Comparison of ENCODE assay signal across 9 cellular contexts in genomic region chr21:45317401-45318145, GRCh38. TPM values are rescaled to one million over a fixed set of nuclear protein-coding genes. Genes with fewer than 3 reads are reported as not detected.
A peak's percentile ranks its signal among the peaks of the same experiment; 100 is the strongest.
DNase-seq lines count a peak whose midpoint lies in the region; ATAC-seq, FAIRE-seq and TF ChIP-seq lines count a peak whose summit lies in the region.
"Had no signal": no experiment of that assay in that cellular context is flagged by ENCODE, and none has a peak within 500 bp of the region (broad histone marks: within the 10 kb centered on the region; RNA-seq: fewer than 3 reads in every experiment).

No MANE protein-coding gene starts in this region.

- no peak overlapping the region for H3K4me3 Mint-ChIP-seq in activated CD4-positive, alpha-beta memory T cell treated with anti-CD3 and anti-CD28 coated beads, Interleukin-2, amount 10 ng/mL, durations not matched to agents 7 days and 5 days
- no peak overlapping the region for H3K4me3 Mint-ChIP-seq in activated CD4-positive, alpha-beta T cell treated with anti-CD3 and anti-CD28 coated beads, Interleukin-2, amount 10 ng/mL, durations not matched to agents 24 days and 14 days

- H2BK5ac ChIP-seq in H1 (ENCODE audit: low read depth, low read length), result 0 out of 2 replicates have a peak overlapping the region, but pooled peaks have one; percentile 60

- H3K4me1 ChIP-seq in HUES64 (ENCODE audit: insufficient read depth, low read length), result no peaks in the 10 kb centered on the region
- H3K4me1 ChIP-seq in H1 (replicated peaks in 1 of 4; ENCODE audit: control insufficient read depth in 3 of 4, insufficient read depth in 4 of 4, low read length in 3 of 4), result peaks cover 0 to 4% (median under 1%) of the 10 kb centered on the region in 4 experiments; a peak in 3 of 7 replicates
- peaks cover 31% of the 10 kb centered on the region for H3K4me1 ChIP-seq in upper lobe of right lung

- CTCF ChIA-PET in H1 (lab: Charles Lee; ENCODE audit: partially characterized antibody), result interaction anchor here (0.6 to 1.4 kb wide), 4 partner anchors 9 to 166 kb away, joined by 3 to 13 read pairs (median 4); no protein-coding TSS in a partner anchor
- CTCF ChIA-PET in activated CD4-positive, alpha-beta memory T cell treated with anti-CD3 and anti-CD28 coated beads, Interleukin-2, amount 10 ng/mL, durations not matched to agents 7 days and 5 days (lab: Charles Lee), result no interaction called here

- no peak overlapping the region for H3K9ac ChIP-seq in HUES64 (ENCODE audit: low read depth, low read length)
- no peak overlapping the region for H3K9ac ChIP-seq in H1 (replicated peaks in 1 of 4; ENCODE audit: extremely low read depth in 1 of 4, low read depth in 3 of 4, low read length in 3 of 4)

- H3K23ac ChIP-seq in H1 (ENCODE audit: insufficient read length), result no peak overlapping the region

- no peak overlapping the region for H4K5ac ChIP-seq in H1 (ENCODE audit: insufficient read length, low read depth, low read length)

- intact Hi-C loops in upper lobe of right lung (cut with DNase I), result no loop called here
- intact Hi-C loops in activated CD4-positive, alpha-beta T cell treated with anti-CD3 and anti-CD28 coated beads, Interleukin-2, amount 10 ng/mL, durations not matched to agents 24 days and 14 days (cut with micrococcal nuclease), result no loop called here

- WGBS in HUES64, result 78% methylated on average over 17 of the region's 17 CpGs
- 91% methylated on average over 12 of the region's 17 CpGs; no CpG with 5 or more reads in 1 of the 2 experiments for WGBS in H1 (ENCODE audit: extremely low coverage in 1 of 2, insufficient coverage in 1 of 2, insufficient read length in 1 of 2, insufficient replicate concordance in 2 of 2, low coverage in 1 of 2, low lambda C conversion rate in 2 of 2, missing lambda C conversion rate in 1 of 2), 2 experiments

- H4K8ac ChIP-seq in H1 (ENCODE audit: extremely low read depth, insufficient read depth, low read length), result no peak overlapping the region; the same call in 1 of the 2 replicates

- no peaks in the 10 kb centered on the region for H3K23me2 ChIP-seq in H1 (ENCODE audit: low read depth, low read length)

- H3K27me3 ChIP-seq in HUES64 (ENCODE audit: insufficient read depth, low read length) (no peaks in the 10 kb centered on the region), H1 (replicated peaks in 1 of 4; ENCODE audit: control insufficient read depth in 3 of 4, extremely low read depth in 1 of 4, insufficient read depth in 3 of 4, low read length in 3 of 4) (no peaks in the 10 kb centered on the region; a peak in 2 of 7 replicates), upper lobe of right lung (no peaks in the 10 kb centered on the region)

- H3K4me1 Mint-ChIP-seq in activated CD4-positive, alpha-beta memory T cell treated with anti-CD3 and anti-CD28 coated beads, Interleukin-2, amount 10 ng/mL, durations not matched to agents 7 days and 5 days, result no peaks in the 10 kb centered on the region
- peaks cover 4% of the 10 kb centered on the region for H3K4me1 Mint-ChIP-seq in activated CD4-positive, alpha-beta T cell treated with anti-CD3 and anti-CD28 coated beads, Interleukin-2, amount 10 ng/mL, durations not matched to agents 24 days and 14 days

- no peak overlapping the region for H3K56ac ChIP-seq in H1 (replicated peaks; ENCODE audit: insufficient read length, low read depth, low read length)

- H2AFZ ChIP-seq in H1 (ENCODE audit: low read length), result no peak overlapping the region

- H3K27ac Mint-ChIP-seq in activated CD4-positive, alpha-beta memory T cell treated with anti-CD3 and anti-CD28 coated beads, Interleukin-2, amount 10 ng/mL, durations not matched to agents 7 days and 5 days, result no peak overlapping the region
- H3K27ac Mint-ChIP-seq in activated CD4-positive, alpha-beta T cell treated with anti-CD3 and anti-CD28 coated beads, Interleukin-2, amount 10 ng/mL, durations not matched to agents 24 days and 14 days, result no peak overlapping the region

- ATAC-seq in upper lobe of right lung, result no peak
- ATAC-seq: GM12878 had no signal

- no peak for TF ChIP-seq CTCF in H1 (IDR thresholded peaks at IDR 0.05; ENCODE audit: control extremely low read depth in 1 of 3, insufficient read depth in 1 of 3, low read depth in 1 of 3, low read length in 3 of 3)
- no peak for TF ChIP-seq CTCF in upper lobe of right lung (IDR thresholded peaks at IDR 0.05)

- POLR2A ChIA-PET in H1 (lab: Charles Lee; ENCODE audit: partially characterized antibody), result interaction anchor here (0.9 to 1.7 kb wide), 5 partner anchors 9 to 24 kb away, joined by 3 to 4 read pairs (median 4); no protein-coding TSS in a partner anchor
- POLR2A ChIA-PET in activated CD4-positive, alpha-beta memory T cell treated with anti-CD3 and anti-CD28 coated beads, Interleukin-2, amount 10 ng/mL, durations not matched to agents 7 days and 5 days (lab: Charles Lee), result no interaction called here

- H3K4ac ChIP-seq in H1 (replicated peaks; ENCODE audit: insufficient read length, low read depth, low read length), result peak overlapping the region; percentile 33

- no peaks in the 10 kb centered on the region for H3K36me3 Mint-ChIP-seq in activated CD4-positive, alpha-beta memory T cell treated with anti-CD3 and anti-CD28 coated beads, Interleukin-2, amount 10 ng/mL, durations not matched to agents 7 days and 5 days (ENCODE audit: low read depth)
- no peaks in the 10 kb centered on the region for H3K36me3 Mint-ChIP-seq in activated CD4-positive, alpha-beta T cell treated with anti-CD3 and anti-CD28 coated beads, Interleukin-2, amount 10 ng/mL, durations not matched to agents 24 days and 14 days (ENCODE audit: low read depth)

- no peaks in the 10 kb centered on the region for H3K79me1 ChIP-seq in H1 (ENCODE audit: low read depth, low read length)

- no peak overlapping the region; the same call in 1 of the 2 replicates for H2BK15ac ChIP-seq in H1 (ENCODE audit: low read length)

- 0 out of 2 replicates have a peak overlapping the region, but pooled peaks have one; percentile 39 for H2AK5ac ChIP-seq in H1 (ENCODE audit: low read depth, low read length)

- no peak for TF ChIP-seq RAD21 in H1 (IDR thresholded peaks at IDR 0.05 in 1 of 2, conservative IDR thresholded peaks at IDR 0.05 in 1 of 2; ENCODE audit: low read depth in 2 of 2, low read length in 2 of 2)

- H3K14ac ChIP-seq in H1 (ENCODE audit: insufficient read length), result no peak overlapping the region

- H3K4me3 ChIP-seq in HUES64 (ENCODE audit: low read length), result no peak overlapping the region
- no peak overlapping the region for H3K4me3 ChIP-seq in H1 (ENCODE audit: extremely low read depth in 1 of 4, insufficient read depth in 2 of 4, low read depth in 3 of 4, low read length in 4 of 4)
- no peak overlapping the region for H3K4me3 ChIP-seq in upper lobe of right lung
- H3K4me3 ChIP-seq: GM12878 had no signal

- TF ChIP-seq EP300 in H1 (IDR thresholded peaks at IDR 0.05; ENCODE audit: borderline replicate concordance in 1 of 2, low read depth in 2 of 2, low read length in 2 of 2), result no peak

- no peak overlapping the region for H2BK20ac ChIP-seq in H1 (ENCODE audit: low read length)

- H3K18ac ChIP-seq in H1 (ENCODE audit: extremely low read depth, low read length), result no peak overlapping the region

- FAIRE-seq in H1 (lab: Jason Lieb, UNC), result no peak
- no peak for FAIRE-seq in GM19239 (lab: Jason Lieb, UNC)
- FAIRE-seq: GM12878 had no signal

- H3K27me3 Mint-ChIP-seq in activated CD4-positive, alpha-beta memory T cell treated with anti-CD3 and anti-CD28 coated beads, Interleukin-2, amount 10 ng/mL, durations not matched to agents 7 days and 5 days, result peaks cover 31% of the 10 kb centered on the region
- peaks cover 24% of the 10 kb centered on the region for H3K27me3 Mint-ChIP-seq in activated CD4-positive, alpha-beta T cell treated with anti-CD3 and anti-CD28 coated beads, Interleukin-2, amount 10 ng/mL, durations not matched to agents 24 days and 14 days

- DNase-seq in H1 (ENCODE audit: low read depth in 1 of 2, low spot score in 2 of 2), result peak in 1 of 2 experiments; percentile 41
- peak; percentile 86 for DNase-seq in mesenteric fat pad (ENCODE audit: low spot score)
- peak; percentile 61 for DNase-seq in upper lobe of right lung
- no peak for DNase-seq in activated CD4-positive, alpha-beta memory T cell treated with anti-CD3 and anti-CD28 coated beads, Interleukin-2, amount 10 ng/mL, durations not matched to agents 7 days and 5 days
- DNase-seq in GM19239 (ENCODE audit: insufficient read length, low spot score), result no peak
- no peak for DNase-seq in activated CD4-positive, alpha-beta T cell treated with anti-CD3 and anti-CD28 coated beads, Interleukin-2, amount 10 ng/mL, durations not matched to agents 24 days and 14 days
- DNase-seq: effector CD8-positive, alpha-beta T cell had no signal

- no peaks in the 10 kb centered on the region for H3K79me2 ChIP-seq in H1 (ENCODE audit: control insufficient read depth in 1 of 2, insufficient read depth in 2 of 2, low read length in 2 of 2)

- no peaks in the 10 kb centered on the region for H3K9me3 Mint-ChIP-seq in activated CD4-positive, alpha-beta memory T cell treated with anti-CD3 and anti-CD28 coated beads, Interleukin-2, amount 10 ng/mL, durations not matched to agents 7 days and 5 days
- H3K9me3 Mint-ChIP-seq in activated CD4-positive, alpha-beta T cell treated with anti-CD3 and anti-CD28 coated beads, Interleukin-2, amount 10 ng/mL, durations not matched to agents 24 days and 14 days, result no peaks in the 10 kb centered on the region

- no peak overlapping the region for H4K91ac ChIP-seq in H1 (replicated peaks; ENCODE audit: insufficient read length, low read length)

- H3K4me2 ChIP-seq in H1 (ENCODE audit: insufficient read depth in 1 of 2, low read depth in 2 of 2, low read length in 2 of 2), result no peak overlapping the region

- H3K36me3 ChIP-seq in HUES64 (ENCODE audit: insufficient read depth, low read length) (no peaks in the 10 kb centered on the region), H1 (ENCODE audit: control insufficient read depth in 2 of 4, insufficient read depth in 4 of 4, low read length in 3 of 4) (no peaks in the 10 kb centered on the region), upper lobe of right lung (no peaks in the 10 kb centered on the region)

- H3K9me3 ChIP-seq in HUES64 (ENCODE audit: insufficient read depth, low read depth, low read length), result no peaks in the 10 kb centered on the region
- no peaks in the 10 kb centered on the region for H3K9me3 ChIP-seq in H1 (ENCODE audit: insufficient read depth in 2 of 2, low read depth in 1 of 2, low read length in 1 of 2)
- no peaks in the 10 kb centered on the region for H3K9me3 ChIP-seq in upper lobe of right lung

- TF ChIP-seq POLR2A in H1 (IDR thresholded peaks at IDR 0.05; ENCODE audit: control extremely low read depth in 1 of 2, low read depth in 2 of 2, low read length in 2 of 2), result no peak

- H3K27ac ChIP-seq in HUES64 (ENCODE audit: low read depth, low read length), result peak overlapping the region; percentile 72; the same call in 1 of the 2 replicates
- H3K27ac ChIP-seq in H1 (ENCODE audit: low read depth, low read length), result no peak overlapping the region
- H3K27ac ChIP-seq in upper lobe of right lung, result peak overlapping the region; percentile 85

- H2BK12ac ChIP-seq in H1 (ENCODE audit: low read depth, low read length), result no peak overlapping the region

- H2BK120ac ChIP-seq in H1 (replicated peaks; ENCODE audit: low read depth, low read length), result no peak overlapping the region

- H4K20me1 ChIP-seq in H1 (replicated peaks in 1 of 2; ENCODE audit: control insufficient read depth in 1 of 2, insufficient read depth in 2 of 2, low read length in 2 of 2), result no peaks in the 10 kb centered on the region

RNA-seq across cellular contexts. Expression of gene POFUT2, which starts 29.9 kb away (rescaled TPM):
- polyA plus RNA-seq in HUES64 (2013, experiment 1 of 2), result 19.7 TPM
- polyA plus RNA-seq in HUES64 (2013, experiment 2 of 2), result 25.7 TPM
- 32.1 and 34.6 TPM in 2 replicates for total RNA-seq in H1 (2021; fragmentation: NEBNext Ultra II Directional; extraction: Animal tissue kit (Norgen Biotek cat#: 25700))
- 13.7 and 21.0 TPM in 2 replicates for polyA plus RNA-seq in H1 (2011; rRNA removed)
- 20.3 TPM for polyA plus RNA-seq in H1 (2011; cell fraction: cytosol; rRNA removed)
- polyA plus RNA-seq in H1 (2011; cell fraction: nucleus; rRNA removed), result 88.5 TPM
- polyA plus RNA-seq in H1 (2012, experiment 1 of 2), result 24.1 to 33.7 TPM (median 29.4 TPM) in 4 replicates
- polyA plus RNA-seq in H1 (2012, experiment 2 of 2), result 15.8 TPM
- 33.3 TPM for polyA plus RNA-seq in H1 (2013, experiment 1 of 2)
- 33.7 TPM for polyA plus RNA-seq in H1 (2013, experiment 2 of 2)
- 11.2 and 13.2 TPM in 2 replicates for polyA minus RNA-seq in H1 (2011; rRNA and poly(A)+ RNA removed)
- 13.0 TPM for polyA minus RNA-seq in H1 (2011; cell fraction: cytosol; rRNA and poly(A)+ RNA removed)
- polyA minus RNA-seq in H1 (2011; cell fraction: nucleus; rRNA and poly(A)+ RNA removed), result 28.5 TPM
- 29.6 TPM for total RNA-seq in mesenteric fat pad
- total RNA-seq in upper lobe of right lung, result 29.0 TPM
- total RNA-seq in activated CD4-positive, alpha-beta memory T cell treated with anti-CD3 and anti-CD28 coated beads, Interleukin-2, amount 10 ng/mL, durations not matched to agents 7 days and 5 days, result 10 to 100 TPM; 23.5 to 25.1 TPM
- 15.5 and 17.9 TPM in 2 replicates for total RNA-seq in activated CD4-positive, alpha-beta T cell treated with anti-CD3 and anti-CD28 coated beads, Interleukin-2, amount 10 ng/mL, durations not matched to agents 24 days and 14 days

Comparison
In these comparisons a context has a peak if more than half of its experiments do, and no peak if none do; other contexts are left out.
1. DNase-seq: peak in mesenteric fat pad (single experiment) and upper lobe of right lung (single experiment); none in activated CD4-positive, alpha-beta memory T cell treated with anti-CD3 and anti-CD28 coated beads, Interleukin-2, amount 10 ng/mL, durations not matched to agents 7 days and 5 days (single experiment), GM19239 (single experiment) and activated CD4-positive, alpha-beta T cell treated with anti-CD3 and anti-CD28 coated beads, Interleukin-2, amount 10 ng/mL, durations not matched to agents 24 days and 14 days (single experiment).